ENCODE assay signal across 8 cellular contexts in genomic region chr6:13813621-13814175, GRCh38. TPM values are rescaled to one million over a fixed set of nuclear protein-coding genes. Genes with fewer than 3 reads are reported as not detected.
DNase-seq lines count a peak whose midpoint lies in the region; ATAC-seq, FAIRE-seq and TF ChIP-seq lines count a peak whose summit lies in the region.

No MANE protein-coding gene starts in this region.

- H3K27ac ChIP-seq in brain microvascular endothelial cell (peak overlapping the region; percentile 71), iPS DF 6.9 (ENCODE audit: low read length) (no peak overlapping the region)

- TF ChIP-seq CTCF in brain microvascular endothelial cell (IDR thresholded peaks at IDR 0.05; ENCODE audit: low read depth, low read length, missing control alignments) = no peak
- no peak for TF ChIP-seq CTCF in retinal pigment epithelial cell (conservative IDR thresholded peaks at IDR 0.05; ENCODE audit: low read depth, low read length)

- peaks cover 2% of the 10 kb centered on the region for H3K36me3 Mint-ChIP-seq in activated CD4-positive, alpha-beta T cell treated with anti-CD3 and anti-CD28 coated beads for 36 hours (ENCODE audit: low read depth)
- no peaks in the 10 kb centered on the region for H3K36me3 Mint-ChIP-seq in IgD-negative memory B cell

- peak overlapping the region; percentile 78 for H3K4me3 ChIP-seq in brain microvascular endothelial cell (ENCODE audit: low read depth, low read length)
- H3K4me3 ChIP-seq in iPS DF 6.9 (ENCODE audit: low read length) = peak overlapping the region; percentile 88
- H3K4me3 ChIP-seq in retinal pigment epithelial cell (ENCODE audit: low read length) = peak overlapping the region; percentile 66

- H3K27me3 ChIP-seq in brain microvascular endothelial cell (replicated peaks) (no peaks in the 10 kb centered on the region), iPS DF 6.9 (ENCODE audit: control insufficient read depth, insufficient read depth, low read length) (no peaks in the 10 kb centered on the region)

- H3K36me3 ChIP-seq in brain microvascular endothelial cell (replicated peaks) = no peaks in the 10 kb centered on the region
- no peaks in the 10 kb centered on the region for H3K36me3 ChIP-seq in iPS DF 6.9 (ENCODE audit: control insufficient read depth, insufficient read depth, low read length)

- no peaks in the 10 kb centered on the region for H3K9me3 Mint-ChIP-seq in activated CD4-positive, alpha-beta T cell treated with anti-CD3 and anti-CD28 coated beads for 36 hours (ENCODE audit: low read depth)
- no peaks in the 10 kb centered on the region for H3K9me3 Mint-ChIP-seq in IgD-negative memory B cell

- no peak for ATAC-seq in activated CD4-positive, alpha-beta T cell treated with anti-CD3 and anti-CD28 coated beads for 36 hours
- ATAC-seq in GM21737 (IDR thresholded peaks at IDR 0.05; ENCODE audit: unreplicated experiment) = peak; percentile 34

- POLR2A ChIA-PET in activated CD4-positive, alpha-beta T cell treated with anti-CD3 and anti-CD28 coated beads for 36 hours (lab: Charles Lee) = interaction anchor here (0.6 kb wide), 1 partner anchor 9 kb away, joined by 8 read pairs; no protein-coding TSS in a partner anchor

- intact Hi-C loops in activated CD4-positive, alpha-beta T cell treated with anti-CD3 and anti-CD28 coated beads for 36 hours (cut with DNase I, micrococcal nuclease) = loop anchor here (1.0 to 5.0 kb wide), 10 partner anchors 26 to 1849 kb away; partner anchors contain the start of genes SIRT5 (in 2 of the 2), CD83 (in 1 of the 2), DTNBP1 (in 1 of the 2) and GFOD1 (in 1 of the 2)

- peaks cover 27% of the 10 kb centered on the region for H3K4me1 Mint-ChIP-seq in activated CD4-positive, alpha-beta T cell treated with anti-CD3 and anti-CD28 coated beads for 36 hours
- peaks cover 21 to 30% (median 29%) of the 10 kb centered on the region in 3 donors for H3K4me1 Mint-ChIP-seq in IgD-negative memory B cell

- CTCF ChIA-PET in activated CD4-positive, alpha-beta T cell treated with anti-CD3 and anti-CD28 coated beads for 36 hours (lab: Charles Lee) = interaction anchor here (1.1 to 1.8 kb wide), 3 partner anchors 47 to 240 kb away, joined by 3 to 4 read pairs (median 3); no protein-coding TSS in a partner anchor

- no peak for FAIRE-seq in RCC 7860 (lab: Jason Lieb, UNC)

- no CpG with 5 or more reads among the region's 56 CpGs for WGBS in iPS DF 6.9 (ENCODE audit: insufficient coverage, insufficient read length)

- 0 out of 2 replicates have a peak, but pooled peaks cover 1% of the 10 kb centered on the region for H3K4me1 ChIP-seq in iPS DF 6.9 (ENCODE audit: control insufficient read depth, insufficient read depth, low read length)

- no peaks in the 10 kb centered on the region for H3K27me3 Mint-ChIP-seq in activated CD4-positive, alpha-beta T cell treated with anti-CD3 and anti-CD28 coated beads for 36 hours
- no peaks in the 10 kb centered on the region for H3K27me3 Mint-ChIP-seq in IgD-negative memory B cell

- DNase-seq in activated CD4-positive, alpha-beta T cell treated with anti-CD3 and anti-CD28 coated beads for 36 hours = no peak
- DNase-seq in activated CD4-positive, alpha-beta T cell treated with anti-CD3 and anti-CD28 coated beads, Interleukin-2, amount 50 U/mL, for 48 hours = no peak
- peak; percentile 41 for DNase-seq in RCC 7860 (ENCODE audit: low spot score)
- DNase-seq in brain microvascular endothelial cell = peak; percentile 51
- DNase-seq in iPS DF 6.9 (ENCODE audit: low read depth, low spot score) = peak; percentile 45
- peak; percentile 39 for DNase-seq in retinal pigment epithelial cell (ENCODE audit: low read depth)

- H3K4me3 Mint-ChIP-seq in activated CD4-positive, alpha-beta T cell treated with anti-CD3 and anti-CD28 coated beads for 36 hours = peak overlapping the region; percentile 85
- H3K4me3 Mint-ChIP-seq in IgD-negative memory B cell = peak overlapping the region; percentile 90 to 96 (median 94)

- H3K9me3 ChIP-seq in iPS DF 6.9 (ENCODE audit: control insufficient read depth, insufficient read depth, low read length) = no peaks in the 10 kb centered on the region

- H3K27ac Mint-ChIP-seq in activated CD4-positive, alpha-beta T cell treated with anti-CD3 and anti-CD28 coated beads for 36 hours = peak overlapping the region; percentile 53
- peak overlapping the region; percentile 31 to 92 (median 84) for H3K27ac Mint-ChIP-seq in IgD-negative memory B cell

- in situ Hi-C loops in brain microvascular endothelial cell (cut with HindIII; ENCODE audit: low pct_ligation_motif_present, low sequenced_read_pairs) = no loop called here

RNA-seq across cellular contexts. Expression of gene MCUR1, which starts 0.7 kb away (rescaled TPM):
- total RNA-seq in activated CD4-positive, alpha-beta T cell treated with anti-CD3 and anti-CD28 coated beads for 36 hours = 10 to 100 TPM; 37.9 to 59.3 TPM
- 18.0 TPM for polyA plus RNA-seq in IgD-negative memory B cell

Comparison
In these comparisons a context has a peak if more than half of its experiments do, and no peak if none do; other contexts are left out.
1. DNase-seq: peak in RCC 7860 (single experiment), brain microvascular endothelial cell (single experiment), iPS DF 6.9 (single experiment) and retinal pigment epithelial cell (single experiment); none in activated CD4-positive, alpha-beta T cell treated with anti-CD3 and anti-CD28 coated beads for 36 hours (single experiment) and activated CD4-positive, alpha-beta T cell treated with anti-CD3 and anti-CD28 coated beads, Interleukin-2, amount 50 U/mL, for 48 hours (0 of 2).
2. Peak in every context shown above with its lines, with median percentiles within 50 percentile points of each other: H3K4me3 ChIP-seq.